9 cellular contexts compared by ENCODE assay signal in genomic region chr1:67489643-67490042, GRCh38. TPM values are rescaled to one million over a fixed set of nuclear protein-coding genes. Genes with fewer than 3 reads are reported as not detected.
DNase-seq lines count a peak whose midpoint lies in the region; ATAC-seq, FAIRE-seq and TF ChIP-seq lines count a peak whose summit lies in the region.
"Had no signal": no experiment of that assay in that cellular context is flagged by ENCODE, and none has a peak within 500 bp of the region (broad histone marks: within the 10 kb centered on the region; RNA-seq: fewer than 3 reads in every experiment).

No MANE protein-coding gene starts in this region.

- DNase-seq in GM18507 (ENCODE audit: extremely low spot score, insufficient read length, low read depth): peak; percentile 25
- DNase-seq in activated CD8-positive, alpha-beta T cell treated with anti-CD3 and anti-CD28 coated beads for 36 hours: peak; percentile 37
- peak; percentile 25 for DNase-seq in kidney tubule cell (ENCODE audit: low spot score)
- DNase-seq in GOT3 (lab: John Stamatoyannopoulos, UW): no peak
- no peak for DNase-seq in activated CD4-positive, alpha-beta T cell treated with anti-CD3 and anti-CD28 coated beads, Interleukin-2, amount 50 U/mL, for 1 hour
- no peak for DNase-seq in AG20443 (ENCODE audit: low spot score)

- FAIRE-seq in GM18507 (lab: Jason Lieb, UNC): no peak
- FAIRE-seq: islet of Langerhans had no signal

- POLR2A ChIA-PET in activated CD8-positive, alpha-beta T cell treated with anti-CD3 and anti-CD28 coated beads for 36 hours (lab: Charles Lee): interaction anchor here (0.5 to 1.1 kb wide), 2 partner anchors 54 to 60 kb away, joined by 3 to 4 read pairs; no protein-coding TSS in a partner anchor

- no peaks in the 10 kb centered on the region for H3K9me3 Mint-ChIP-seq in activated CD8-positive, alpha-beta T cell treated with anti-CD3 and anti-CD28 coated beads for 36 hours

- no peak for TF ChIP-seq CTCF in activated CD8-positive, alpha-beta T cell treated with anti-CD3 and anti-CD28 coated beads for 36 hours (IDR thresholded peaks at IDR 0.05)

- H3K4me1 Mint-ChIP-seq in activated CD8-positive, alpha-beta T cell treated with anti-CD3 and anti-CD28 coated beads for 36 hours (ENCODE audit: low read depth): peaks cover under 1% of the 10 kb centered on the region

- H3K27ac Mint-ChIP-seq in activated CD8-positive, alpha-beta T cell treated with anti-CD3 and anti-CD28 coated beads for 36 hours: no peak overlapping the region

- H3K27me3 Mint-ChIP-seq in activated CD8-positive, alpha-beta T cell treated with anti-CD3 and anti-CD28 coated beads for 36 hours: no peaks in the 10 kb centered on the region

- peak; percentile 75 for ATAC-seq in HG03135 (IDR thresholded peaks at IDR 0.05; ENCODE audit: unreplicated experiment)
- peak; percentile 66 for ATAC-seq in activated CD8-positive, alpha-beta T cell treated with anti-CD3 and anti-CD28 coated beads for 36 hours
- ATAC-seq in HG03196 (IDR thresholded peaks at IDR 0.05; ENCODE audit: unreplicated experiment): no peak

- intact Hi-C loops in activated CD8-positive, alpha-beta T cell treated with anti-CD3 and anti-CD28 coated beads for 36 hours (cut with micrococcal nuclease): no loop called here

- H3K36me3 Mint-ChIP-seq in activated CD8-positive, alpha-beta T cell treated with anti-CD3 and anti-CD28 coated beads for 36 hours (ENCODE audit: low read depth): no peaks in the 10 kb centered on the region

- H3K4me3 Mint-ChIP-seq in activated CD8-positive, alpha-beta T cell treated with anti-CD3 and anti-CD28 coated beads for 36 hours: no peak overlapping the region

- CTCF ChIA-PET in activated CD8-positive, alpha-beta T cell treated with anti-CD3 and anti-CD28 coated beads for 36 hours (lab: Charles Lee): interaction anchor here (0.7 to 3.9 kb wide), 4 partner anchors 11 to 276 kb away, joined by 3 to 26 read pairs (median 4); no protein-coding TSS in a partner anchor

RNA-seq across cellular contexts. Expression of gene SERBP1, which starts 59.4 kb away (rescaled TPM):
- 100 to 1,000 TPM; 476 to 491 TPM for total RNA-seq in activated CD8-positive, alpha-beta T cell treated with anti-CD3 and anti-CD28 coated beads for 36 hours

Comparison
In these comparisons a context has a peak if more than half of its experiments do, and no peak if none do; other contexts are left out.
1. DNase-seq: peak in GM18507 (single experiment), activated CD8-positive, alpha-beta T cell treated with anti-CD3 and anti-CD28 coated beads for 36 hours (single experiment) and kidney tubule cell (single experiment); none in GOT3 (single experiment), activated CD4-positive, alpha-beta T cell treated with anti-CD3 and anti-CD28 coated beads, Interleukin-2, amount 50 U/mL, for 1 hour (single experiment) and AG20443 (single experiment).